In the genomic region with DNA sequence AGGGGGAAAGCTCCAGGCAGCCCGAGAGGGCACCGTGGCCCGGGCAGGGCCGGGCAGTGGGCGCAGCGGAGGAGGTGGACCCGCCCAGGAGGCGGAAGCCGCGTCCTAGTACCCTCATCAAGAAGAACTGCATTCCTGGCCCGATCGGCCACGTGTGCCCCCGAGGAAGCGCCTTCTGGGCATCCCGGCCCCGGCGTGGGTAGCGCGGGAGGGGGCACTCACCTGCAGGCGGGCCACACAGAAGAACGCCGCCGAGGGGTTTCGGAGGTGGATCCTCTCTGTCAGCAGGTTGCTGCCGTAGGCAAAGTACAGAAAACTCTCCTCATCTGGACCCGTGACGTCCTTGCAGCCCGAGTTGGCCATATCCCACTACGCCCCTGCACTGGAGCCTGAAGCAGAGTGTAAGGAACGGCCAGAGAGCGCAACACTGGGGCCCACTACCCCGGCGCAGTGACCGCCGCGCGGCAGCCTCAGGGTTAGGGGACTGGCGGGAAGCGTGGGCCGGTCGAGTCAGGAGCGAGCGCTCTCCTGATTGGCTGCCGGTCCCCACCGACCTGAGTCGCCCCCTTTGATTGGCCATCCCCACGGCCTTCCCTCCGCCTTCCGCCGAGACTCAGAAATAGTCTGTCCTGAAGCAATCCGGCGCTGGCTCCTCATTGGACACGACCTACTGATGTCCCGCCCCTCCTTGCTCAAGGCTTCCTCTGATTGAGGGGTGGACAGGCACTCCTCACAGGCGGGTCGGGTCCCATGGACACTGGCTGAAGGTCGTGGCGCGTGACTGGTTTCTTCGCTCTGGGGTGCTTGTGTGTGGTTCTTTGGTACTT, we compare ENCODE assay signal across 8 cellular contexts.
DNase-seq lines count a peak whose midpoint lies in the region; ATAC-seq and TF ChIP-seq lines count a peak whose summit lies in the region.

GGCT (minus strand) TSS at position 483 of the 827 bp plus-strand sequence; CDS start at position 363, 120 bp downstream.

- no peak for TF ChIP-seq CTCF in AG10803 (conservative IDR thresholded peaks at IDR 0.05; ENCODE audit: low read length)

- H3K4me3 ChIP-seq in AG10803 (ENCODE audit: low read length) = peak within 1 kb of the TSS; percentile 79

- DNase-seq in AG10803 (ENCODE audit: low read depth) (peak; percentile 97), NCI-H446 treated with DMSO at 0.1 percent for 48 hours (lab: John Stamatoyannopoulos, UW) (peak; percentile 98), cerebellar cortex (ENCODE audit: low spot score) (peak; percentile 100), islet precursor cell (peak; percentile 99)
- DNase-seq in stimulated activated CD4-positive, alpha-beta T cell treated with anti-CD3 and anti-CD28 coated beads, Interleukin-12 subunit alpha, Interleukin-12 subunit beta, amount 100 ng/mL, for 48 hours (ENCODE audit: low read depth in 2 of 3, low spot score in 1 of 3) = peak; percentile 94 to 97 (median 95)

- ATAC-seq in GM19035 (IDR thresholded peaks at IDR 0.05; ENCODE audit: unreplicated experiment) = peak; percentile 99
- peak; percentile 98 for ATAC-seq in HG03354 (IDR thresholded peaks at IDR 0.05; ENCODE audit: poor library complexity, severe bottlenecking, unreplicated experiment)
- ATAC-seq in activated CD4-positive, CD25-positive, alpha-beta regulatory T cell treated with anti-CD3 and anti-CD28 coated beads, Interleukin-2, amount 50 U/mL, for 24 hours = peak; percentile 98

Comparison
In these comparisons a context has a peak if more than half of its experiments do, and no peak if none do; other contexts are left out.
1. Peak in every context shown above with its lines: DNase-seq, ATAC-seq and H3K4me3 ChIP-seq.